8 cellular contexts compared by ENCODE assay signal in genomic region chr1:23657659-23658275, GRCh38. TPM values are rescaled to one million over a fixed set of nuclear protein-coding genes. Genes with fewer than 3 reads are reported as not detected.
DNase-seq lines count a peak whose midpoint lies in the region; ATAC-seq, FAIRE-seq and TF ChIP-seq lines count a peak whose summit lies in the region.

No MANE protein-coding gene starts in this region.

- H3K27me3 ChIP-seq in uterus = no peaks in the 10 kb centered on the region

- peak; percentile 18 to 67 (median 38) for TF ChIP-seq CTCF in uterus (IDR thresholded peaks at IDR 0.05)

- no peaks in the 10 kb centered on the region for H3K9me3 ChIP-seq in uterus

- no peak for TF ChIP-seq POLR2A in uterus (IDR thresholded peaks at IDR 0.05)

- DNase-seq in Daoy (ENCODE audit: low read depth) = peak; percentile 66
- peak; percentile 54 for DNase-seq in HTR-8/SVneo (ENCODE audit: insufficient read length, low spot score)
- DNase-seq in dermis blood vessel endothelial cell = peak; percentile 69
- DNase-seq in mucosa of gallbladder (ENCODE audit: low spot score) = peak; percentile 19
- DNase-seq in uterus = peak in 1 of 2 donors; percentile 39

- no peak overlapping the region for H3K27ac ChIP-seq in uterus

- no peak for ATAC-seq in HG03108 (IDR thresholded peaks at IDR 0.05; ENCODE audit: unreplicated experiment)
- ATAC-seq in GM19452 (IDR thresholded peaks at IDR 0.05; ENCODE audit: unreplicated experiment) = no peak

- no peaks in the 10 kb centered on the region for H3K4me1 ChIP-seq in uterus

- no peaks in the 10 kb centered on the region for H3K36me3 ChIP-seq in uterus

- intact Hi-C loops in uterus (cut with DNase I; ENCODE audit: low total_unique reads) = no loop called here

- FAIRE-seq in HTR-8/SVneo (lab: Jason Lieb, UNC) = no peak
- peak; percentile 15 for FAIRE-seq in TTC549 (lab: Jason Lieb, UNC)

- no peak overlapping the region for H3K4me3 ChIP-seq in uterus

RNA-seq across cellular contexts. Expression of gene RPL11, which starts 33.8 kb away (rescaled TPM):
- 1,672 and 1,721 TPM in 2 replicates for total RNA-seq in Daoy (2014; rRNA removed; shearing (Covaris generic))
- 871 and 1,099 TPM in 2 replicates for total RNA-seq in dermis blood vessel endothelial cell
- 732 TPM for total RNA-seq in mucosa of gallbladder
- total RNA-seq in uterus = 1,000 to 10,000 TPM in 3 of 4 donors, 100 to 1,000 TPM in 1; 710 to 1,429 (median 1,220) TPM
